18 cellular contexts compared by ENCODE assay signal in genomic region chr12:47894068-47894467, GRCh38. TPM values are rescaled to one million over a fixed set of nuclear protein-coding genes. Genes with fewer than 3 reads are reported as not detected.
DNase-seq lines count a peak whose midpoint lies in the region; ATAC-seq and TF ChIP-seq lines count a peak whose summit lies in the region.
"Had no signal": no experiment of that assay in that cellular context is flagged by ENCODE, and none has a peak within 500 bp of the region (broad histone marks: within the 10 kb centered on the region; RNA-seq: fewer than 3 reads in every experiment).

No MANE protein-coding gene starts in this region.

- H3K27ac Mint-ChIP-seq in T-helper 2 cell treated with Interferon-gamma antibody and Interleukin-4, amounts not matched to agents 5 μg/mL and 100 μg/mL, for 36 hours: peak overlapping the region; percentile 78
- H3K27ac Mint-ChIP-seq in activated T-helper 17 cell treated with anti-CD3 and anti-CD28 coated beads, Interleukin-2, amount 50 U/mL, for 72 hours: peak overlapping the region; percentile 51

- 47 to 73% (median 65%) methylated on average over 1 of the region's 1 CpG for WGBS in spleen, 5 donors

- ATAC-seq in HG02759 (IDR thresholded peaks at IDR 0.05; ENCODE audit: unreplicated experiment) (peak; percentile 75), left lung (no peak), GM19324 (IDR thresholded peaks at IDR 0.05; ENCODE audit: low FRiP score, unreplicated experiment) (no peak)
- no peak for ATAC-seq in activated T-helper 17 cell treated with anti-CD3 and anti-CD28 coated beads, Interleukin-2, amount 50 U/mL, for 72 hours (replicated peaks)
- ATAC-seq: pancreas had no signal

- no peak for DNase-seq in T-helper 2 cell treated with Interferon-gamma antibody and Interleukin-4, amounts not matched to agents 5 μg/mL and 100 μg/mL, for 36 hours (ENCODE audit: low spot score)
- DNase-seq in T-helper 2 cell: no peak
- no peak for DNase-seq in spleen
- no peak for DNase-seq in left lung
- no peak for DNase-seq in DMS 273 treated with DMSO at 0.1 percent for 48 hours (lab: John Stamatoyannopoulos, UW)
- DNase-seq: 8988T; activated CD4-positive, alpha-beta T cell treated with anti-CD3 and anti-CD28 coated beads for 48 hours; activated effector memory CD4-positive, alpha-beta T cell treated with anti-CD3 and anti-CD28 coated beads, Interleukin-2, amount 50 U/mL, for 16 hours; CD4-positive, CD25-positive, alpha-beta regulatory T cell; DMS79 treated with DMSO at 0.1 percent for 48 hours; head of caudate nucleus; NCI-H82; pancreas; SW 1271 had no signal

- peak overlapping the region in 6 of 8 donors; percentile 38 to 63 (median 48) for H3K27ac ChIP-seq in spleen
- H3K27ac ChIP-seq in left lung: no peak overlapping the region
- H3K27ac ChIP-seq: coronary artery, pancreas had no signal

- H3K9me3 ChIP-seq in spleen (no peaks in the 10 kb centered on the region), left lung (no peaks in the 10 kb centered on the region)
- H3K9me3 ChIP-seq: pancreas had no signal

- H3K4me3 Mint-ChIP-seq in T-helper 2 cell treated with Interferon-gamma antibody and Interleukin-4, amounts not matched to agents 5 μg/mL and 100 μg/mL, for 36 hours: peak overlapping the region; percentile 62
- H3K4me3 Mint-ChIP-seq in activated T-helper 17 cell treated with anti-CD3 and anti-CD28 coated beads, Interleukin-2, amount 50 U/mL, for 72 hours: peak overlapping the region; percentile 90
- H3K4me3 Mint-ChIP-seq: CD4-positive, CD25-positive, alpha-beta regulatory T cell had no signal

- peaks cover 69% of the 10 kb centered on the region for H3K36me3 Mint-ChIP-seq in T-helper 2 cell treated with Interferon-gamma antibody and Interleukin-4, amounts not matched to agents 5 μg/mL and 100 μg/mL, for 36 hours (ENCODE audit: low read depth)
- H3K36me3 Mint-ChIP-seq in activated T-helper 17 cell treated with anti-CD3 and anti-CD28 coated beads, Interleukin-2, amount 50 U/mL, for 72 hours (ENCODE audit: low read depth): peaks cover 100% of the 10 kb centered on the region
- H3K36me3 Mint-ChIP-seq: CD4-positive, CD25-positive, alpha-beta regulatory T cell had no signal

- no peak for TF ChIP-seq POLR2A in spleen (IDR thresholded peaks at IDR 0.05)

- H3K27me3 Mint-ChIP-seq in T-helper 2 cell treated with Interferon-gamma antibody and Interleukin-4, amounts not matched to agents 5 μg/mL and 100 μg/mL, for 36 hours (ENCODE audit: low read depth): no peaks in the 10 kb centered on the region
- H3K27me3 Mint-ChIP-seq in activated T-helper 17 cell treated with anti-CD3 and anti-CD28 coated beads, Interleukin-2, amount 50 U/mL, for 72 hours: no peaks in the 10 kb centered on the region
- H3K27me3 Mint-ChIP-seq: CD4-positive, CD25-positive, alpha-beta regulatory T cell had no signal

- peaks cover 86% of the 10 kb centered on the region for H3K4me1 Mint-ChIP-seq in T-helper 2 cell treated with Interferon-gamma antibody and Interleukin-4, amounts not matched to agents 5 μg/mL and 100 μg/mL, for 36 hours (ENCODE audit: low read depth)
- H3K4me1 Mint-ChIP-seq in activated T-helper 17 cell treated with anti-CD3 and anti-CD28 coated beads, Interleukin-2, amount 50 U/mL, for 72 hours: peaks cover 48% of the 10 kb centered on the region

- H3K4me3 ChIP-seq in spleen: no peak overlapping the region
- no peak overlapping the region for H3K4me3 ChIP-seq in left lung
- H3K4me3 ChIP-seq: coronary artery, pancreas had no signal

- H3K4me1 ChIP-seq in spleen (peaks cover 2 to 66% (median 27%) of the 10 kb centered on the region in 6 donors), left lung (peaks cover 10 to 52% of the 10 kb centered on the region in 2 donors)

- H3K27me3 ChIP-seq in spleen (replicated peaks in 1 of 7) (peaks cover 0 to 12% (median 0%) of the 10 kb centered on the region in 7 donors), left lung (no peaks in the 10 kb centered on the region)
- H3K27me3 ChIP-seq: pancreas had no signal

- TF ChIP-seq CTCF in spleen (IDR thresholded peaks at IDR 0.05 in 8 of 11, conservative IDR thresholded peaks at IDR 0.05 in 3 of 11) (no peak), left lung (IDR thresholded peaks at IDR 0.05) (no peak)

- H3K9me3 Mint-ChIP-seq in T-helper 2 cell treated with Interferon-gamma antibody and Interleukin-4, amounts not matched to agents 5 μg/mL and 100 μg/mL, for 36 hours: no peaks in the 10 kb centered on the region
- H3K9me3 Mint-ChIP-seq in activated T-helper 17 cell treated with anti-CD3 and anti-CD28 coated beads, Interleukin-2, amount 50 U/mL, for 72 hours: no peaks in the 10 kb centered on the region
- H3K9me3 Mint-ChIP-seq: CD4-positive, CD25-positive, alpha-beta regulatory T cell had no signal

- intact Hi-C loops in spleen (cut with DNase I; ENCODE audit: low total_unique reads) (no loop called here), left lung (cut with DNase I) (no loop called here)

- H3K36me3 ChIP-seq in spleen (no peaks in the 10 kb centered on the region), left lung (peaks cover 0 to 13% of the 10 kb centered on the region in 2 donors)
- H3K36me3 ChIP-seq: pancreas had no signal

RNA-seq across cellular contexts. Expression of gene VDR, which starts 10.7 kb away (rescaled TPM):
- 100 to 1,000 TPM in 1 of 2 donors, 10 to 100 TPM in 1; 70.9 to 182 TPM for total RNA-seq in activated T-helper 17 cell treated with anti-CD3 and anti-CD28 coated beads, Interleukin-2, amount 50 U/mL, for 72 hours
- 10 to 100 TPM in 1 of 7 donors, 1 to 10 TPM in 6; 5.5 to 10.5 (median 6.4) TPM for total RNA-seq in spleen
- polyA plus RNA-seq in spleen: under 1 TPM; 0.70 to 0.89 (median 0.83) TPM
- total RNA-seq in left lung: 10 to 100 TPM; 29.7 to 32.1 TPM

Comparison
In these comparisons a context has a peak if more than half of its experiments do, and no peak if none do; other contexts are left out.
1. H3K27ac ChIP-seq: peak in spleen (6 of 8); none in left lung (0 of 2).